ENCODE assay signal across 2 cellular contexts in the genomic region with DNA sequence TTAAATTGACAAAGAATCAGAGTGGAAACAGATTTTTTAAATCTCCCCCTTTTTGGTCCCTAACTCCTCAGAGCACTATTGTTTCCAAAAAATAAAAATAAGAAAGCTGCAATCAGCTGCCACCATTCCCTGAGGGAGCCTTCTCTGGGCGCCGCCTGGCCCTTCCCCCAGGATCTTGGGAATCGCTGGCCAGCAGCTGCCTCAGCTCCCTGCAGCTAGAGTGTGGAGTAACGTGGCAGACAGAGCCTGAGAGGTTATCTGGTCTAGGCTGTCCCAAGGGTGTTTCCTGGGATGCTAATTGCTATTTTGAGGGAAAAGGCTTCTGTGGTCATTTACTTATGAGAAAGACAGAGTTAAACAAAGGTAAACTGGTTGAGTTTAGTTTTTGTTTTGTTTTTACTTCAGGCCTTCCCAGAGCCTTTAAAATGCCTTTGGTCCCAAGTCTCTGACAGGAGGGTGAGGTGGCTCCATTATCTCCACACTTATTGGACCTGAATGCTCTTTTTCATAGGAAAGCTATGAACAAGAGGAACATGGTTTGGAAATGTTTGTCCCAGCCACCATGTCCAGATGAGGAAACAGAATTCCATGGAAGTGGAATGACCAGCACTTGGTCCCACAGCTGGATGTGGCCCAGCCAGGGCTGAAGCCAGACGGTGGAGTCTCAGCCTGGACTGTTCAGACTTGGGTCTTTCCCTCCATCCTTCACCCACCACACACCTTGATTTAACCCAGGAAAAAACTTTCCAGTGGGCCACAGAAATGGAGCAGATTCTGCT.
TF ChIP-seq lines count a peak whose summit lies in the region.

No MANE protein-coding gene starts in this region.

TF ChIP-seq in SK-N-SH, 30 proteins besides CTCF, POLR2A, EP300 and RAD21 (continued from another document):
- TF ChIP-seq, protein P1, sequence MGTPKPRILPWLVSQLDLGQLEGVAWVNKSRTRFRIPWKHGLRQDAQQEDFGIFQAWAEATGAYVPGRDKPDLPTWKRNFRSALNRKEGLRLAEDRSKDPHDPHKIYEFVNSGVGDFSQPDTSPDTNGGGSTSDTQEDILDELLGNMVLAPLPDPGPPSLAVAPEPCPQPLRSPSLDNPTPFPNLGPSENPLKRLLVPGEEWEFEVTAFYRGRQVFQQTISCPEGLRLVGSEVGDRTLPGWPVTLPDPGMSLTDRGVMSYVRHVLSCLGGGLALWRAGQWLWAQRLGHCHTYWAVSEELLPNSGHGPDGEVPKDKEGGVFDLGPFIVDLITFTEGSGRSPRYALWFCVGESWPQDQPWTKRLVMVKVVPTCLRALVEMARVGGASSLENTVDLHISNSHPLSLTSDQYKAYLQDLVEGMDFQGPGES (IDR thresholded peaks at IDR 0.05; ENCODE audit: low read depth, low read length), result no peak
- TF ChIP-seq TCF12 (IDR thresholded peaks at IDR 0.05) (no peak), POLR2AphosphoS5 (IDR thresholded peaks at IDR 0.05; ENCODE audit: low read depth, low read length) (no peak), NRF1 (IDR thresholded peaks at IDR 0.05; ENCODE audit: low read depth, low read length) (no peak), SMC3 (IDR thresholded peaks at IDR 0.05; ENCODE audit: low read depth, low read length) (no peak), TAF1 (IDR thresholded peaks at IDR 0.05; ENCODE audit: borderline replicate concordance, low read depth, low read length) (no peak), TEAD4 (IDR thresholded peaks at IDR 0.05; ENCODE audit: borderline replicate concordance, insufficient read depth) (no peak)
- TF ChIP-seq, protein P2, sequence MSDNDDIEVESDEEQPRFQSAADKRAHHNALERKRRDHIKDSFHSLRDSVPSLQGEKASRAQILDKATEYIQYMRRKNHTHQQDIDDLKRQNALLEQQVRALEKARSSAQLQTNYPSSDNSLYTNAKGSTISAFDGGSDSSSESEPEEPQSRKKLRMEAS (IDR thresholded peaks at IDR 0.05; ENCODE audit: low read depth), result no peak
- TF ChIP-seq, protein P3, sequence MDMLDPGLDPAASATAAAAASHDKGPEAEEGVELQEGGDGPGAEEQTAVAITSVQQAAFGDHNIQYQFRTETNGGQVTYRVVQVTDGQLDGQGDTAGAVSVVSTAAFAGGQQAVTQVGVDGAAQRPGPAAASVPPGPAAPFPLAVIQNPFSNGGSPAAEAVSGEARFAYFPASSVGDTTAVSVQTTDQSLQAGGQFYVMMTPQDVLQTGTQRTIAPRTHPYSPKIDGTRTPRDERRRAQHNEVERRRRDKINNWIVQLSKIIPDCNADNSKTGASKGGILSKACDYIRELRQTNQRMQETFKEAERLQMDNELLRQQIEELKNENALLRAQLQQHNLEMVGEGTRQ (IDR thresholded peaks at IDR 0.05; ENCODE audit: borderline replicate concordance, low read depth, low read length), result no peak
- TF ChIP-seq, protein P4, sequence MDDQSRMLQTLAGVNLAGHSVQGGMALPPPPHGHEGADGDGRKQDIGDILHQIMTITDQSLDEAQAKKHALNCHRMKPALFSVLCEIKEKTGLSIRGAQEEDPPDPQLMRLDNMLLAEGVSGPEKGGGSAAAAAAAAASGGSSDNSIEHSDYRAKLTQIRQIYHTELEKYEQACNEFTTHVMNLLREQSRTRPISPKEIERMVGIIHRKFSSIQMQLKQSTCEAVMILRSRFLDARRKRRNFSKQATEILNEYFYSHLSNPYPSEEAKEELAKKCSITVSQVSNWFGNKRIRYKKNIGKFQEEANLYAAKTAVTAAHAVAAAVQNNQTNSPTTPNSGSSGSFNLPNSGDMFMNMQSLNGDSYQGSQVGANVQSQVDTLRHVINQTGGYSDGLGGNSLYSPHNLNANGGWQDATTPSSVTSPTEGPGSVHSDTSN (IDR thresholded peaks at IDR 0.05), result no peak

TF ChIP-seq in SK-N-SH treated with all-trans-retinoic acid at 6 μM for 48 hours, 23 proteins besides CTCF, POLR2A, EP300 and RAD21 (continued from another document):
- TF ChIP-seq, protein P5, sequence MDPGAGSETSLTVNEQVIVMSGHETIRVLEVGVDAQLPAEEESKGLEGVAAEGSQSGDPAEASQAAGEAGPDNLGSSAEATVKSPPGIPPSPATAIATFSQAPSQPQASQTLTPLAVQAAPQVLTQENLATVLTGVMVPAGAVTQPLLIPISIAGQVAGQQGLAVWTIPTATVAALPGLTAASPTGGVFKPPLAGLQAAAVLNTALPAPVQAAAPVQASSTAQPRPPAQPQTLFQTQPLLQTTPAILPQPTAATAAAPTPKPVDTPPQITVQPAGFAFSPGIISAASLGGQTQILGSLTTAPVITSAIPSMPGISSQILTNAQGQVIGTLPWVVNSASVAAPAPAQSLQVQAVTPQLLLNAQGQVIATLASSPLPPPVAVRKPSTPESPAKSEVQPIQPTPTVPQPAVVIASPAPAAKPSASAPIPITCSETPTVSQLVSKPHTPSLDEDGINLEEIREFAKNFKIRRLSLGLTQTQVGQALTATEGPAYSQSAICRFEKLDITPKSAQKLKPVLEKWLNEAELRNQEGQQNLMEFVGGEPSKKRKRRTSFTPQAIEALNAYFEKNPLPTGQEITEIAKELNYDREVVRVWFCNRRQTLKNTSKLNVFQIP (CRISPR knock-in tag; IDR thresholded peaks at IDR 0.05; ENCODE audit: borderline replicate concordance, low read depth), result no peak
- TF ChIP-seq TCF4 (CRISPR knock-in tag; IDR thresholded peaks at IDR 0.05; ENCODE audit: borderline replicate concordance), result no peak
TF ChIP-seq in SK-N-SH treated with all-trans-retinoic acid at 6 μM for 48 hours: peak in this region for 0.
